8 cellular contexts compared by ENCODE assay signal in genomic region chr16:30760577-30761426, GRCh38. TPM values are rescaled to one million over a fixed set of nuclear protein-coding genes. Genes with fewer than 3 reads are reported as not detected.
DNase-seq lines count a peak whose midpoint lies in the region; ATAC-seq and TF ChIP-seq lines count a peak whose summit lies in the region.

No MANE protein-coding gene starts in this region.

- peaks cover 10% of the 10 kb centered on the region for H3K4me1 ChIP-seq in A673 (ENCODE audit: insufficient read depth, low read length, poor library complexity, severe bottlenecking)
- peaks cover 8% of the 10 kb centered on the region; the same call in 1 of the 2 replicates for H3K4me1 ChIP-seq in HUES6 (ENCODE audit: control insufficient read depth, insufficient read depth, low read length)
- peaks cover 3 to 19% of the 10 kb centered on the region in 2 donors for H3K4me1 ChIP-seq in breast epithelium
- H3K4me1 ChIP-seq in mononuclear cell (ENCODE audit: insufficient read depth, low read length), result peaks cover 55% of the 10 kb centered on the region

- CTCF ChIA-PET in A673 (lab: Charles Lee), result no interaction called here

- TF ChIP-seq CTCF in A673 (conservative IDR thresholded peaks at IDR 0.05; ENCODE audit: low read depth, low read length), result no peak
- TF ChIP-seq CTCF in breast epithelium (IDR thresholded peaks at IDR 0.05), result no peak

- H3K27me3 ChIP-seq in A673 (replicated peaks; ENCODE audit: insufficient read depth, low read depth, low read length, poor library complexity) (no peaks in the 10 kb centered on the region), HUES6 (ENCODE audit: control insufficient read depth, insufficient read depth, low read length) (no peaks in the 10 kb centered on the region), breast epithelium (no peaks in the 10 kb centered on the region), mononuclear cell (ENCODE audit: insufficient read depth, low read length) (no peaks in the 10 kb centered on the region)

- no peaks in the 10 kb centered on the region for H3K9me3 ChIP-seq in A673 (ENCODE audit: low read depth, low read length, poor library complexity, severe bottlenecking)
- no peaks in the 10 kb centered on the region for H3K9me3 ChIP-seq in HUES6 (ENCODE audit: control insufficient read depth, insufficient read depth, low read depth, low read length)
- H3K9me3 ChIP-seq in breast epithelium, result no peaks in the 10 kb centered on the region
- H3K9me3 ChIP-seq in mononuclear cell (ENCODE audit: low read depth, low read length), result no peaks in the 10 kb centered on the region

- no peak for DNase-seq in A673 (ENCODE audit: low spot score)
- DNase-seq in breast epithelium (ENCODE audit: low spot score in 2 of 2), result no peak
- no peak for DNase-seq in UCSD-AML1 (lab: John Stamatoyannopoulos, UW; ENCODE audit: unreplicated experiment)
- no peak for DNase-seq in mucosa of gallbladder (ENCODE audit: low spot score)
- DNase-seq in activated CD8-positive, alpha-beta memory T cell treated with anti-CD3 and anti-CD28 coated beads for 24 hours, result no peak

- H3K9ac ChIP-seq in HUES6 (ENCODE audit: low read length), result peak overlapping the region; percentile 80

- TF ChIP-seq POLR2A in breast epithelium (IDR thresholded peaks at IDR 0.05), result no peak

- BruUV-seq in A673 (replicated peaks; lab: Mats Ljungman, UMichigan), result TSS peak; percentile 54

- peak overlapping the region; percentile 72 for H3K4me3 ChIP-seq in A673 (ENCODE audit: low read depth, low read length, poor library complexity, severe bottlenecking)
- H3K4me3 ChIP-seq in HUES6 (ENCODE audit: low read depth, low read length), result peak overlapping the region; percentile 91
- H3K4me3 ChIP-seq in breast epithelium, result peak overlapping the region; percentile 82 to 93 (median 83)
- peak overlapping the region; percentile 78 for H3K4me3 ChIP-seq in mononuclear cell (ENCODE audit: low read length)

- intact Hi-C loops in A673 (cut with micrococcal nuclease; ENCODE audit: unreplicated experiment), result no loop called here
- intact Hi-C loops in breast epithelium (cut with DNase I; ENCODE audit: low total_unique reads), result loop anchor here (1.0 kb wide), 1 partner anchor 31 kb away; no protein-coding TSS in a partner anchor

- H3K36me3 ChIP-seq in A673 (ENCODE audit: insufficient read depth, low read length, poor library complexity, severe bottlenecking), result peaks cover 34% of the 10 kb centered on the region
- H3K36me3 ChIP-seq in HUES6 (ENCODE audit: control insufficient read depth, insufficient read depth, low read length), result peaks cover 54% of the 10 kb centered on the region
- H3K36me3 ChIP-seq in breast epithelium, result peaks cover 22% of the 10 kb centered on the region

- no peak for ATAC-seq in GM19455 (IDR thresholded peaks at IDR 0.05; ENCODE audit: unreplicated experiment)

- H3K27ac ChIP-seq in A673 (ENCODE audit: low read depth, low read length, poor library complexity, severe bottlenecking) (peak overlapping the region; percentile 62), HUES6 (ENCODE audit: low read depth, low read length) (no peak overlapping the region), breast epithelium (peak overlapping the region; percentile 89 to 96)

- POLR2A ChIA-PET in A673 (lab: Charles Lee; ENCODE audit: low non-redundant PET), result no interaction called here

RNA-seq across cellular contexts. Expression of gene CFAP119, which starts 1.1 kb away (rescaled TPM):
- total RNA-seq in A673 (2021), result 11.7 and 14.1 TPM in 2 replicates
- total RNA-seq in breast epithelium, result 10 to 100 TPM in 2 of 3 donors, 1 to 10 TPM in 1; 1.4 to 17.1 (median 13.4) TPM
- total RNA-seq in mononuclear cell, result 2.2 TPM
- 13.2 TPM for total RNA-seq in mucosa of gallbladder

RNA-seq across cellular contexts. Expression of gene RNF40, which starts 1.3 kb away (rescaled TPM):
- total RNA-seq in A673 (2021) (132 and 145 TPM in 2 replicates), breast epithelium (10 to 100 TPM; 77.0 to 84.7 (median 77.3) TPM), mononuclear cell (44.1 TPM), mucosa of gallbladder (129 TPM)

RNA-seq across cellular contexts. Expression of gene PHKG2, which starts 12.6 kb away (rescaled TPM):
- total RNA-seq in A673 (2021) (35.3 and 37.8 TPM in 2 replicates), breast epithelium (10 to 100 TPM; 28.5 to 38.8 (median 35.7) TPM), mononuclear cell (15.7 TPM), mucosa of gallbladder (39.2 TPM)

RNA-seq across cellular contexts. Expression of gene ZNF629, which starts 26.2 kb away (rescaled TPM):
- total RNA-seq in A673 (2021) (25.3 and 26.9 TPM in 2 replicates), breast epithelium (10 to 100 TPM in 2 of 3 donors, 1 to 10 TPM in 1; 9.4 to 16.2 (median 10.5) TPM), mononuclear cell (3.4 TPM), mucosa of gallbladder (18.9 TPM)
